Comparison of ENCODE assay signal across 2 cellular contexts in the genomic region with DNA sequence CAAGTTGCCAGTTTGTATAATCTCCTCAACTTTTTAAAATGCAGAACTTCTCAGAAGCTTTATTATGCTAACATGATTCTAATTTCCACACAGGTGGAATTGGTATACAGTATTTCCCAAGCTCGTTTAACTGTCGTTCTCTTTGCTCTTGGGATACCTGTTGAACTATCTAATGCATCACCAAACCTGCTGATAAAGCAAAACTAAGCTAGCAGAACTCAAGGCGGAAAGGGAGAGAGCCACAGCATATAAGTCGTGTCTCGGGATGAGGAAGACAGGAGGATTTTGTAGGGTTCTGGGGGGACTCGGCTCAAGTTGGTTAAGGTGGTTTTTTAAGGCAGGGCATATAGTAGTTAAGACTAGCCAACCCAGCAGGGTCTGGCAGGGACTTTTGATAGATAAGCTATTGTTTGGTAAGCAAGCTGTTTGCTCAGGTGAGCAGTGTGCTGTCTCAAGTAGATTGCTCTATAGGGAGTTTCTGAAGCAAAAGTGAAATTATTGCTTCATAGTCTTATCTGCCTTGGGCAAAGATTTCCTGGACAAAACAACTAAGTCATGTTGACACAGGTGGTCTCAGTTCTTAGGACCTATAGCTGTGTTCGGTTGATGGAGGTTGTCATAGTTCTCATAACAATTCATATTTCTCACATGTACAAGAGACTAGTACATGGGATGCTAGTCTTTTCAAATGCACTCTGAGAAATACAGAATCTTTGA.
TF ChIP-seq lines count a peak whose summit lies in the region.

No MANE protein-coding gene starts in this region.

TF ChIP-seq in HepG2, 621 proteins besides CTCF, POLR2A, EP300 and RAD21:
- TF ChIP-seq MAFK (conservative IDR thresholded peaks at IDR 0.05 in 1 of 2, IDR thresholded peaks at IDR 0.05 in 1 of 2; ENCODE audit: low read length in 2 of 2) (peak; percentile 82 to 85), MAFF (IDR thresholded peaks at IDR 0.05; ENCODE audit: low read depth, low read length) (peak; percentile 76), GTF2F1 (IDR thresholded peaks at IDR 0.05; ENCODE audit: low read length) (no peak)
TF ChIP-seq in HepG2: peak in this region for 2.

TF ChIP-seq in H1, 55 proteins besides CTCF, POLR2A, EP300 and RAD21:
- TF ChIP-seq MAFK (IDR thresholded peaks at IDR 0.05; ENCODE audit: low read depth, low read length), result peak; percentile 45; the same call in 1 of the 2 replicates
- TF ChIP-seq, protein P1, sequence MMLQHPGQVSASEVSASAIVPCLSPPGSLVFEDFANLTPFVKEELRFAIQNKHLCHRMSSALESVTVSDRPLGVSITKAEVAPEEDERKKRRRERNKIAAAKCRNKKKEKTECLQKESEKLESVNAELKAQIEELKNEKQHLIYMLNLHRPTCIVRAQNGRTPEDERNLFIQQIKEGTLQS (IDR thresholded peaks at IDR 0.05; ENCODE audit: insufficient read depth, low read depth, low read length), result no peak
TF ChIP-seq in H1: peak in this region for 1.
